Comparison of ENCODE assay signal across 8 cellular contexts in the genomic region with DNA sequence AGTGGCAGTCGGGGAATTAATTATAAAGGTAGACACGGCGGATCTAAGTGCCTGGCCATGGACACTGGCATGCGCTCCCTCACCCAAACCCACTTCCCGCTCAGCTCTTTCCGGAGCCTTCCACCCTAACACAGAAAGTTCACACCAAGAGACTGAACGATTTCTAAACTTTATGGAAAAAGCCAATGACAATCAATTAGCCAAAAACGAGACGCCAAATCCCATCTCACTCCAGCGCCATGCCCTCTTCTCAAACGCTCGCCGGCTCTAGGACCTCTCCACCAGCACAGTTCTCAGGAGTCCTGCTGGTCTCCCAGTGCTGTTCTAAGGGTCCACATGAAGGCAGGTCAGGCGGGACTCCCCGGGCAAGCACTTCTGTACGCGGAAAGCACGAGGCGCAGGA. TPM values are rescaled to one million over a fixed set of nuclear protein-coding genes. Genes with fewer than 3 reads are reported as not detected.
A peak's percentile ranks its signal among the peaks of the same experiment; 100 is the strongest.
DNase-seq lines count a peak whose midpoint lies in the region; ATAC-seq and TF ChIP-seq lines count a peak whose summit lies in the region.

No MANE protein-coding gene starts in this region.

- peaks cover 5% of the 10 kb centered on the region for H3K4me1 ChIP-seq in HUES6 (ENCODE audit: control insufficient read depth, insufficient read depth, low read length)
- H3K4me1 ChIP-seq in breast epithelium = peaks cover 4 to 6% of the 10 kb centered on the region in 2 donors
- peaks cover 24% of the 10 kb centered on the region for H3K4me1 ChIP-seq in mononuclear cell (ENCODE audit: insufficient read depth, low read length)

- H3K27me3 ChIP-seq in HUES6 (ENCODE audit: control insufficient read depth, insufficient read depth, low read length) (no peaks in the 10 kb centered on the region), breast epithelium (no peaks in the 10 kb centered on the region), mononuclear cell (ENCODE audit: insufficient read depth, low read length) (no peaks in the 10 kb centered on the region)

- H3K27ac ChIP-seq in HUES6 (ENCODE audit: low read depth, low read length) = no peak overlapping the region
- peak overlapping the region; percentile 94 to 97 for H3K27ac ChIP-seq in breast epithelium

- intact Hi-C loops in breast epithelium (cut with DNase I; ENCODE audit: low total_unique reads) = no loop called here

- DNase-seq in breast epithelium (ENCODE audit: low spot score in 2 of 2) (no peak), iPS-NIHi11 (ENCODE audit: low spot score) (no peak), mucosa of gallbladder (ENCODE audit: low spot score) (no peak), GDM1 (lab: John Stamatoyannopoulos, UW) (no peak)

- no peak for TF ChIP-seq POLR2A in breast epithelium (IDR thresholded peaks at IDR 0.05)

- TF ChIP-seq CTCF in breast epithelium (IDR thresholded peaks at IDR 0.05) = no peak

- ATAC-seq in GM19351 (IDR thresholded peaks at IDR 0.05; ENCODE audit: unreplicated experiment) = peak; percentile 0
- ATAC-seq in GM18498 (IDR thresholded peaks at IDR 0.05; ENCODE audit: unreplicated experiment) = no peak

- H3K4me3 ChIP-seq in HUES6 (ENCODE audit: low read depth, low read length) (peak overlapping the region; percentile 88), breast epithelium (peak overlapping the region; percentile 76 to 100 (median 91)), mononuclear cell (ENCODE audit: low read length) (peak overlapping the region; percentile 91)

- no peaks in the 10 kb centered on the region for H3K36me3 ChIP-seq in HUES6 (ENCODE audit: control insufficient read depth, insufficient read depth, low read length)
- H3K36me3 ChIP-seq in breast epithelium = no peaks in the 10 kb centered on the region

- H3K9ac ChIP-seq in HUES6 (ENCODE audit: low read length) = peak overlapping the region; percentile 86

- H3K9me3 ChIP-seq in HUES6 (ENCODE audit: control insufficient read depth, insufficient read depth, low read depth, low read length) (no peaks in the 10 kb centered on the region), breast epithelium (no peaks in the 10 kb centered on the region), mononuclear cell (ENCODE audit: low read depth, low read length) (no peaks in the 10 kb centered on the region)

RNA-seq across cellular contexts. Expression of a gene that starts 0.6 kb away (rescaled TPM):
- total RNA-seq in breast epithelium = 100 to 1,000 TPM; 122 to 176 (median 155) TPM
- total RNA-seq in mononuclear cell = 86.1 TPM
- 124 TPM for total RNA-seq in mucosa of gallbladder

RNA-seq across cellular contexts. Expression of a gene that starts 55.6 kb away (rescaled TPM):
- total RNA-seq in breast epithelium (10 to 100 TPM; 20.0 to 46.4 (median 22.8) TPM), mononuclear cell (118 TPM), mucosa of gallbladder (2.9 TPM)
